In genomic region chr2:240585681-240586197, GRCh38 we compare ENCODE assay signal across 8 cellular contexts. TPM values are rescaled to one million over a fixed set of nuclear protein-coding genes. Genes with fewer than 3 reads are reported as not detected.
A peak's percentile ranks its signal among the peaks of the same experiment; 100 is the strongest.
DNase-seq lines count a peak whose midpoint lies in the region; ATAC-seq and TF ChIP-seq lines count a peak whose summit lies in the region.

No MANE protein-coding gene starts in this region.

- H3K36me3 Mint-ChIP-seq in activated T-cell treated with anti-CD3 and anti-CD28 coated beads, Interleukin-2, amount 50 U/mL, for 24 hours (ENCODE audit: low read depth) = peaks cover 62% of the 10 kb centered on the region

- peak overlapping the region; percentile 93 for H3K27ac Mint-ChIP-seq in activated T-cell treated with anti-CD3 and anti-CD28 coated beads, Interleukin-2, amount 50 U/mL, for 24 hours

- peak overlapping the region; percentile 96 to 97 for H3K4me3 ChIP-seq in cardiac fibroblast (replicated peaks in 1 of 2; ENCODE audit: low read depth in 2 of 2, low read length in 2 of 2)
- peak overlapping the region; percentile 96 for H3K4me3 ChIP-seq in lower lobe of right lung
- H3K4me3 ChIP-seq in transverse colon = peak overlapping the region; percentile 91 to 99 (median 92)

- WGBS in transverse colon (ENCODE audit: low coverage in 1 of 2), 2 donors = 7 to 8% methylated on average over 2 to 20 of the region's 20 CpGs

- TF ChIP-seq CTCF in cardiac fibroblast (IDR thresholded peaks at IDR 0.05; ENCODE audit: low read depth, low read length) = no peak
- no peak for TF ChIP-seq CTCF in lower lobe of right lung (IDR thresholded peaks at IDR 0.05)
- no peak for TF ChIP-seq CTCF in transverse colon (IDR thresholded peaks at IDR 0.05)

- ATAC-seq in lower lobe of right lung (no peak), GM18867 (IDR thresholded peaks at IDR 0.05; ENCODE audit: unreplicated experiment) (no peak), HG02870 (IDR thresholded peaks at IDR 0.05; ENCODE audit: unreplicated experiment) (no peak)

- H3K4me1 ChIP-seq in lower lobe of right lung (peaks cover 32% of the 10 kb centered on the region), transverse colon (peaks cover 23 to 33% (median 28%) of the 10 kb centered on the region in 4 donors)

- no peaks in the 10 kb centered on the region for H3K27me3 Mint-ChIP-seq in activated T-cell treated with anti-CD3 and anti-CD28 coated beads, Interleukin-2, amount 50 U/mL, for 24 hours

- intact Hi-C loops in lower lobe of right lung (cut with DNase I) = no loop called here
- intact Hi-C loops in transverse colon (cut with DNase I; ENCODE audit: low total_unique reads) = no loop called here

- H3K36me3 ChIP-seq in lower lobe of right lung (peaks cover 16% of the 10 kb centered on the region), transverse colon (peaks cover 0 to 2% (median 0%) of the 10 kb centered on the region in 4 donors)

- no peaks in the 10 kb centered on the region for H3K27me3 ChIP-seq in lower lobe of right lung (ENCODE audit: low read depth)
- H3K27me3 ChIP-seq in transverse colon = no peaks in the 10 kb centered on the region

- peak overlapping the region; percentile 97 for H3K4me3 Mint-ChIP-seq in activated T-cell treated with anti-CD3 and anti-CD28 coated beads, Interleukin-2, amount 50 U/mL, for 24 hours

- TF ChIP-seq POLR2A in transverse colon (IDR thresholded peaks at IDR 0.05) = no peak

- no peak for TF ChIP-seq EP300 in transverse colon (IDR thresholded peaks at IDR 0.05; ENCODE audit: low read depth)

- no peaks in the 10 kb centered on the region for H3K9me3 ChIP-seq in lower lobe of right lung
- no peaks in the 10 kb centered on the region for H3K9me3 ChIP-seq in transverse colon

- peaks cover 65% of the 10 kb centered on the region for H3K4me1 Mint-ChIP-seq in activated T-cell treated with anti-CD3 and anti-CD28 coated beads, Interleukin-2, amount 50 U/mL, for 24 hours (ENCODE audit: low read depth)

- DNase-seq in activated T-cell treated with anti-CD3 and anti-CD28 coated beads, Interleukin-2, amount 50 U/mL, for 24 hours = no peak
- no peak for DNase-seq in activated T-cell treated with anti-CD3 and anti-CD28 coated beads, Interleukin-2, amount 50 U/mL, for 1 hour
- DNase-seq in cardiac fibroblast (ENCODE audit: low read depth in 2 of 2) (no peak), lower lobe of right lung (peak; percentile 41), transverse colon (no peak), NCI-H2196 (lab: John Stamatoyannopoulos, UW; ENCODE audit: unreplicated experiment) (no peak)

- H3K9me3 Mint-ChIP-seq in activated T-cell treated with anti-CD3 and anti-CD28 coated beads, Interleukin-2, amount 50 U/mL, for 24 hours = no peaks in the 10 kb centered on the region

- peak overlapping the region; percentile 92 for H3K27ac ChIP-seq in lower lobe of right lung
- H3K27ac ChIP-seq in transverse colon = peak overlapping the region; percentile 89 to 99 (median 96)

- in situ Hi-C loops in transverse colon (cut with MboI; ENCODE audit: low pct_ligation_motif_present in 1 of 4, low pct_unique_long_range_greater_than_20kb in 1 of 4, low sequenced_read_pairs in 3 of 4) = no loop called here

RNA-seq across cellular contexts. Expression of gene CAPN10, which starts 0.8 kb away (rescaled TPM):
- total RNA-seq in lower lobe of right lung (37.2 TPM), transverse colon (100 to 1,000 TPM in 1 of 4 donors, 10 to 100 TPM in 3; 41.9 to 118 (median 48.7) TPM)

RNA-seq across cellular contexts. Expression of gene RNPEPL1, which starts 17.5 kb away (rescaled TPM):
- total RNA-seq in lower lobe of right lung (102 TPM), transverse colon (100 to 1,000 TPM; 118 to 208 (median 151) TPM)

RNA-seq across cellular contexts. Expression of gene DUSP28, which starts 25.6 kb away (rescaled TPM):
- total RNA-seq in lower lobe of right lung = 5.7 TPM
- 10 to 100 TPM in 1 of 4 donors, 1 to 10 TPM in 3; 3.4 to 10.8 (median 6.2) TPM for total RNA-seq in transverse colon

RNA-seq across cellular contexts. Expression of gene ANKMY1, which starts 28.0 kb away (rescaled TPM):
- 29.3 TPM for total RNA-seq in lower lobe of right lung
- total RNA-seq in transverse colon = 10 to 100 TPM; 15.1 to 64.0 (median 27.5) TPM

RNA-seq across cellular contexts. Expression of gene GPR35, which starts 39.5 kb away (rescaled TPM):
- total RNA-seq in lower lobe of right lung (4.7 TPM), transverse colon (100 to 1,000 TPM in 3 of 4 donors, 10 to 100 TPM in 1; 91.1 to 244 (median 136) TPM)
